In genomic region chr1:173114381-173114780, GRCh38 we compare ENCODE assay signal across 29 cellular contexts.
"Had no signal": no experiment of that assay in that cellular context is flagged by ENCODE, and none has a peak within 500 bp of the region (broad histone marks: within the 10 kb centered on the region; RNA-seq: fewer than 3 reads in every experiment).

No MANE protein-coding gene starts in this region.

- H3K4me1 ChIP-seq: breast epithelium, sigmoid colon, vagina had no signal

- H3K4me2 ChIP-seq: smooth muscle cell had no signal

- H3K27ac Mint-ChIP-seq: activated B cell treated with CpG ODN at 0.5 μM for 24 hours; activated CD8-positive, alpha-beta memory T cell treated with anti-CD3 and anti-CD28 coated beads, Interleukin-2, amount 10 ng/mL, durations not matched to agents 7 days and 5 days; activated CD8-positive, alpha-beta T cell treated with anti-CD3 and anti-CD28 coated beads, Interleukin-2, amount 10 ng/mL, durations not matched to agents 7 days and 5 days; activated naive CD4-positive, alpha-beta T cell treated with anti-CD3 and anti-CD28 coated beads, Interleukin-2, amount 50 U/mL, for 72 hours; activated T-helper 2 cell treated with anti-CD3 and anti-CD28 coated beads, Interferon-gamma antibody, Interleukin-2, Interleukin-4, amounts not matched to agents 10 μg/mL and 5 μg/mL and 100 μg/mL, durations not matched to agents 14 hours and 24 hours and 36 hours; nephron; progenitor cell of endocrine pancreas; stimulated activated memory B cell treated with anti-CD40 and anti-IgM and Interleukin-4, amounts not matched to agents 10 μg/mL and 1 μg/mL and 100 μg/mL, for 72 hours; stimulated activated naive CD8-positive, alpha-beta T cell treated with anti-CD3 and anti-CD28 coated beads, Interleukin-15, amount 100 ng/mL, for 72 hours; T-helper 17 cell had no signal

- H3K27me3 Mint-ChIP-seq: activated B cell treated with CpG ODN at 0.5 μM for 24 hours; activated CD8-positive, alpha-beta memory T cell treated with anti-CD3 and anti-CD28 coated beads, Interleukin-2, amount 10 ng/mL, durations not matched to agents 7 days and 5 days; progenitor cell of endocrine pancreas; stimulated activated memory B cell treated with anti-CD40 and anti-IgM and Interleukin-4, amounts not matched to agents 10 μg/mL and 1 μg/mL and 100 μg/mL, for 72 hours; stimulated activated naive CD8-positive, alpha-beta T cell treated with anti-CD3 and anti-CD28 coated beads, Interleukin-15, amount 100 ng/mL, for 72 hours; T-helper 17 cell had no signal

- FAIRE-seq: endometrium, islet of Langerhans had no signal

- H3K36me3 ChIP-seq: breast epithelium, left ventricle myocardium inferior, sigmoid colon, upper lobe of left lung, vagina had no signal

- H3K4me3 Mint-ChIP-seq: activated B cell treated with CpG ODN at 0.5 μM for 24 hours; activated CD8-positive, alpha-beta memory T cell treated with anti-CD3 and anti-CD28 coated beads, Interleukin-2, amount 10 ng/mL, durations not matched to agents 7 days and 5 days; activated CD8-positive, alpha-beta T cell treated with anti-CD3 and anti-CD28 coated beads, Interleukin-2, amount 10 ng/mL, durations not matched to agents 7 days and 5 days; central memory CD8-positive, alpha-beta T cell; nephron; stimulated activated memory B cell treated with anti-CD40 and anti-IgM and Interleukin-4, amounts not matched to agents 10 μg/mL and 1 μg/mL and 100 μg/mL, for 72 hours; stimulated activated naive CD8-positive, alpha-beta T cell treated with anti-CD3 and anti-CD28 coated beads, Interleukin-15, amount 100 ng/mL, for 72 hours; T-helper 17 cell had no signal

- H3K27me3 ChIP-seq: breast epithelium, sigmoid colon, upper lobe of left lung, vagina had no signal

- H3K4me1 Mint-ChIP-seq: activated CD8-positive, alpha-beta memory T cell treated with anti-CD3 and anti-CD28 coated beads, Interleukin-2, amount 10 ng/mL, durations not matched to agents 7 days and 5 days; central memory CD8-positive, alpha-beta T cell; nephron; stimulated activated naive CD8-positive, alpha-beta T cell treated with anti-CD3 and anti-CD28 coated beads, Interleukin-15, amount 100 ng/mL, for 72 hours; T-helper 17 cell had no signal

- ATAC-seq: activated CD8-positive, alpha-beta memory T cell treated with anti-CD3 and anti-CD28 coated beads, Interleukin-2, amount 10 ng/mL, durations not matched to agents 7 days and 5 days; activated CD8-positive, alpha-beta T cell treated with anti-CD3 and anti-CD28 coated beads, Interleukin-2, amount 10 ng/mL, durations not matched to agents 7 days and 5 days; activated naive CD4-positive, alpha-beta T cell treated with anti-CD3 and anti-CD28 coated beads, Interleukin-2, amount 50 U/mL, for 72 hours; stimulated activated memory B cell treated with anti-CD40 and anti-IgM and Interleukin-4, amounts not matched to agents 10 μg/mL and 1 μg/mL and 100 μg/mL, for 72 hours; stimulated activated naive CD8-positive, alpha-beta T cell treated with anti-CD3 and anti-CD28 coated beads, Interleukin-15, amount 100 ng/mL, for 72 hours; T-helper 17 cell had no signal

- DNase-seq: activated B cell treated with CpG ODN at 0.5 μM for 24 hours; activated CD4-positive, alpha-beta T cell treated with anti-CD3 and anti-CD28 coated beads, Interleukin-2, amount 50 U/mL, for 1 hour; activated CD8-positive, alpha-beta memory T cell treated with anti-CD3 and anti-CD28 coated beads, Interleukin-2, amount 10 ng/mL, durations not matched to agents 7 days and 5 days; activated CD8-positive, alpha-beta T cell treated with anti-CD3 and anti-CD28 coated beads, Interleukin-2, amount 10 ng/mL, durations not matched to agents 7 days and 5 days; activated T-cell treated with anti-CD3 and anti-CD28 coated beads, Interleukin-2, amount 50 U/mL, for 48 hours; dermis blood vessel endothelial cell; effector CD8-positive, alpha-beta T cell; foreskin fibroblast; left ventricle myocardium inferior; sigmoid colon; stimulated activated CD4-positive, alpha-beta T cell treated with anti-CD3 and anti-CD28 coated beads, Interleukin-1b, Interleukin-23, amount 100 ng/mL, for 48 hours; stimulated activated CD4-positive, alpha-beta T cell treated with anti-CD3 and anti-CD28 coated beads, Interleukin-4, amount 100 ng/mL, for 4 hours; stimulated activated CD8-positive, alpha-beta memory T cell treated with anti-CD3 and anti-CD28 coated beads, Interleukin-4, amount 100 ng/mL, for 48 hours; stimulated activated naive CD8-positive, alpha-beta T cell treated with anti-CD3 and anti-CD28 coated beads, Interleukin-15, amount 100 ng/mL, for 72 hours; substantia nigra; SW 1271; T-helper 17 cell; upper lobe of left lung had no signal

- H3K27ac ChIP-seq: breast epithelium, left ventricle myocardium inferior, sigmoid colon, upper lobe of left lung, vagina had no signal

- H3K36me3 Mint-ChIP-seq: activated CD8-positive, alpha-beta memory T cell treated with anti-CD3 and anti-CD28 coated beads, Interleukin-2, amount 10 ng/mL, durations not matched to agents 7 days and 5 days; stimulated activated memory B cell treated with anti-CD40 and anti-IgM and Interleukin-4, amounts not matched to agents 10 μg/mL and 1 μg/mL and 100 μg/mL, for 72 hours had no signal

- H3K9me3 Mint-ChIP-seq: activated B cell treated with CpG ODN at 0.5 μM for 24 hours; activated T-helper 2 cell treated with anti-CD3 and anti-CD28 coated beads, Interferon-gamma antibody, Interleukin-2, Interleukin-4, amounts not matched to agents 10 μg/mL and 5 μg/mL and 100 μg/mL, durations not matched to agents 14 hours and 24 hours and 36 hours; central memory CD8-positive, alpha-beta T cell; nephron had no signal

- H3K4me3 ChIP-seq: breast epithelium, left ventricle myocardium inferior, sigmoid colon, smooth muscle cell, upper lobe of left lung, vagina had no signal

- H3K9me3 ChIP-seq: breast epithelium, left ventricle myocardium inferior, sigmoid colon, upper lobe of left lung, vagina had no signal
